17 cellular contexts compared by ENCODE assay signal in the genomic region with DNA sequence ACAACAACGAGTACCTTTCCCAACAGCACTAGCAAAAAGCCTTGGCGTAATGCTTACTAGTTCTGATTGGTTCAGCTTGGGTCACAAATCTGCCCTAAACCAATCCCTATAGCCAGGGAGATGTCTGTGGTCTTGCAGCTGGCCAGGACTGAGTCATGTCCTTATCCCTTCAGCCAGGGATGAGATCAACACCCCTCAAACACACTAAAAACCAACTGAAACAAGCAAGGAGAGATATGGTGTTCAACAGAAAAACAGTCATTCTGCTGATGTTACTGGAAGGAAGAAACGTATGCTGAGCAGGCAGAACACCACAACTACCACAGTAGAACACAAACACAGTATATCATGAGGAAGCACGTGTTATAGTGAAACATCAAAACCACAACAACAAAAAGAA.
A peak's percentile ranks its signal among the peaks of the same experiment; 100 is the strongest.
DNase-seq lines count a peak whose midpoint lies in the region; TF ChIP-seq lines count a peak whose summit lies in the region.
"Had no signal": no experiment of that assay in that cellular context is flagged by ENCODE, and none has a peak within 500 bp of the region (broad histone marks: within the 10 kb centered on the region; RNA-seq: fewer than 3 reads in every experiment).

No MANE protein-coding gene starts in this region.

- no peak overlapping the region for H3K4me3 ChIP-seq in NB4 (ENCODE audit: low read depth, low read length)
- no peak overlapping the region for H3K4me3 ChIP-seq in fibroblast of mammary gland (ENCODE audit: control insufficient read depth, low read depth, low read length)
- H3K4me3 ChIP-seq: ascending aorta, heart right ventricle, sigmoid colon, testis had no signal

- TF ChIP-seq CTCF in NB4 (IDR thresholded peaks at IDR 0.05; ENCODE audit: low read depth, low read length) (no peak), fibroblast of mammary gland (conservative IDR thresholded peaks at IDR 0.05; ENCODE audit: control insufficient read depth, insufficient read depth, low read depth, low read length) (no peak)

- DNase-seq in EH (ENCODE audit: low read depth) (peak; percentile 27), NB4 (ENCODE audit: low read depth) (peak; percentile 21), fibroblast of mammary gland (ENCODE audit: low read depth) (peak; percentile 66), renal cortical epithelial cell (ENCODE audit: low read depth) (peak; percentile 59), NCI-H2196 (lab: John Stamatoyannopoulos, UW; ENCODE audit: unreplicated experiment) (no peak), SHP77 (lab: John Stamatoyannopoulos, UW) (no peak), erythroblast (lab: John Stamatoyannopoulos, UW) (no peak)
- DNase-seq: activated naive CD4-positive, alpha-beta T cell treated with Interleukin-2 at 50 U/mL for 16 hours; DMS79; heart right ventricle; kidney; NCI-H146; NCI-H446; nucleus accumbens; sigmoid colon; testis had no signal

- TF ChIP-seq POLR2A in NB4 (IDR thresholded peaks at IDR 0.05; ENCODE audit: extremely low read depth, insufficient read length) (no peak), erythroblast (IDR thresholded peaks at IDR 0.05; ENCODE audit: low read length) (no peak)

Comparison
In these comparisons a context has a peak if more than half of its experiments do, and no peak if none do; other contexts are left out.
1. DNase-seq: peak in EH (single experiment), NB4 (single experiment), fibroblast of mammary gland (single experiment) and renal cortical epithelial cell (single experiment); none in NCI-H2196 (single experiment), SHP77 (0 of 2) and erythroblast (0 of 2).